ENCODE assay signal across 8 cellular contexts in the genomic region with DNA sequence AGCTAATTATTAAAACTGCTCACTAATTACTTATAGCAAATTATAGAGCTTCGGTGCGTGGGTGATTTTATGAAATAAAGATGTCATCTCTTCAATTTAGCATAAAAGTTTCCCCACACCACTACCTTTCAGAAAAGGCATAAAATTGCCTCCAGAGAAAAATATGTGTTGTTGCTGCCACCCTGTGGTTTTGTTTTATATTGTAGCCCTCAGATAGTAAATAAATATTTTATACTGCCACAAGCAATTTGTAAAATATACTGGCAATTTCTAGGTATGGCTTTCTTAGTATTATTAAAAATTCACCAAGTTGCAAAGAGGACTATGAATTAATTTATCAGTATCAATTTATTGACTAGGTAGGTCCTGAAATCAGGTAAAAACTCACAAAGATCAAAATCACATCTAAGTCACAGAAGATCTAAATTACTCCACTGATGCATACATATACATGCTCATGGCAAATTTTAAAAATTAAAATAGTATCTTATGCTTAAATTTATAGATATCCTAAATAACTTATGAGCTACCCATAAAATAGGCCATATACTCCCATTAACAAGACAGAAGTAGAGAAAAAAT.
A peak's percentile ranks its signal among the peaks of the same experiment; 100 is the strongest.
DNase-seq lines count a peak whose midpoint lies in the region; ATAC-seq and FAIRE-seq lines count a peak whose summit lies in the region.

No MANE protein-coding gene starts in this region.

- FAIRE-seq in RCC 7860 (lab: Jason Lieb, UNC), result peak; percentile 73

- ATAC-seq in HG03432 (IDR thresholded peaks at IDR 0.05; ENCODE audit: unreplicated experiment) (peak; percentile 52), HG02678 (IDR thresholded peaks at IDR 0.05; ENCODE audit: unreplicated experiment) (no peak), HG03521 (IDR thresholded peaks at IDR 0.05; ENCODE audit: unreplicated experiment) (no peak)

- DNase-seq in NCI-H82 (lab: John Stamatoyannopoulos, UW) (peak; percentile 58), NCI-H82 treated with DMSO at 0.1 percent for 48 hours (lab: John Stamatoyannopoulos, UW; ENCODE audit: unreplicated experiment) (no peak), RCC 7860 (ENCODE audit: low spot score) (peak; percentile 26), germinal center (ENCODE audit: low spot score) (peak; percentile 14), amniotic stem cell (lab: John Stamatoyannopoulos, UW) (no peak)

Comparison
In these comparisons a context has a peak if more than half of its experiments do, and no peak if none do; other contexts are left out.
1. DNase-seq: peak in NCI-H82 (single experiment), RCC 7860 (single experiment) and germinal center (single experiment); none in NCI-H82 treated with DMSO at 0.1 percent for 48 hours (single experiment) and amniotic stem cell (single experiment).